ENCODE assay signal across 16 cellular contexts in the genomic region with DNA sequence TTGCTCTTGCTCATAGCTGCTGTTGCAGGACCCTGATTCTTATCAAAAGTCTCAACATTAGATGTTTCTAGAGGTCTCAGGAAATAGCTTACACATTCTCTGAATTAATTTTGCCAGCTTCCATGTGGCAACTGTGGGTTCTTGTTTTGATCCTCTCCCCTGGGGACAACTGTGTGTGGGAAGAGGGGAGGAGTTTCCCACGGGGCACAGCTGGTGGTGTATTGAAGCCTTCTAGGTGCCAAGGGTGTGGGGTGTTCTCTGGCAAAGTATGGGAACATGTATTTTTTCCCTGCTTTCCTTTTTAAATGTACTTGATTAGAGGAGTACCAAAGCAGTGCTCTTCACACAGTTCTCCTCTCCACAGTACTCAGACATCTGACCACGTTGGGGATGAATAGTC.
"Had no signal": no experiment of that assay in that cellular context is flagged by ENCODE, and none has a peak within 500 bp of the region (broad histone marks: within the 10 kb centered on the region; RNA-seq: fewer than 3 reads in every experiment).

No MANE protein-coding gene starts in this region.

- H3K27ac Mint-ChIP-seq: activated naive CD4-positive, alpha-beta T cell treated with anti-CD3 and anti-CD28 coated beads, Interleukin-2, amount 50 U/mL, for 72 hours; nephron; stimulated activated naive CD8-positive, alpha-beta T cell treated with anti-CD3 and anti-CD28 coated beads, Interleukin-15, amount 100 ng/mL, for 72 hours had no signal

- H3K27ac ChIP-seq: esophagus squamous epithelium, heart right ventricle, left lung, pancreas, thoracic aorta had no signal

- DNase-seq: activated CD4-positive, alpha-beta T cell treated with anti-CD3 and anti-CD28 coated beads, Interleukin-2, amount 50 U/mL, for 1 hour; activated CD4-positive, CD25-positive, alpha-beta regulatory T cell; activated effector memory CD4-positive, alpha-beta T cell treated with anti-CD3 and anti-CD28 coated beads, Interleukin-2, amount 50 U/mL, for 16 hours; activated T-cell treated with anti-CD3 and anti-CD28 coated beads, Interleukin-2, amount 50 U/mL, for 1 hour; esophagus squamous epithelium; foreskin melanocyte; heart right ventricle; islet precursor cell; left lung; pancreas; stimulated activated CD4-positive, alpha-beta T cell treated with anti-CD3 and anti-CD28 coated beads, Interleukin-4, amount 100 ng/mL, for 4 hours; stimulated activated naive CD8-positive, alpha-beta T cell treated with anti-CD3 and anti-CD28 coated beads, Interleukin-15, amount 100 ng/mL, for 72 hours had no signal

- H3K4me1 ChIP-seq: esophagus squamous epithelium, heart right ventricle, left lung, pancreas had no signal

- H3K4me3 Mint-ChIP-seq: nephron; stimulated activated naive CD8-positive, alpha-beta T cell treated with anti-CD3 and anti-CD28 coated beads, Interleukin-15, amount 100 ng/mL, for 72 hours had no signal

- H3K36me3 Mint-ChIP-seq: activated naive CD4-positive, alpha-beta T cell treated with anti-CD3 and anti-CD28 coated beads, Interleukin-2, amount 50 U/mL, for 72 hours had no signal

- H3K9me3 Mint-ChIP-seq: activated naive CD4-positive, alpha-beta T cell treated with anti-CD3 and anti-CD28 coated beads, Interleukin-2, amount 50 U/mL, for 72 hours; nephron; stimulated activated naive CD8-positive, alpha-beta T cell treated with anti-CD3 and anti-CD28 coated beads, Interleukin-15, amount 100 ng/mL, for 72 hours had no signal

- H3K9me3 ChIP-seq: esophagus squamous epithelium, heart right ventricle, left lung, pancreas, thoracic aorta had no signal

- H3K4me1 Mint-ChIP-seq: stimulated activated naive CD8-positive, alpha-beta T cell treated with anti-CD3 and anti-CD28 coated beads, Interleukin-15, amount 100 ng/mL, for 72 hours had no signal

- H3K4me3 ChIP-seq: dorsolateral prefrontal cortex, esophagus squamous epithelium, heart right ventricle, left lung, pancreas, thoracic aorta had no signal

- H3K36me3 ChIP-seq: esophagus squamous epithelium, left lung, pancreas, thoracic aorta had no signal

- ATAC-seq: activated naive CD4-positive, alpha-beta T cell treated with anti-CD3 and anti-CD28 coated beads, Interleukin-2, amount 50 U/mL, for 72 hours; heart right ventricle; left lung; pancreas; stimulated activated naive CD8-positive, alpha-beta T cell treated with anti-CD3 and anti-CD28 coated beads, Interleukin-15, amount 100 ng/mL, for 72 hours had no signal

- H3K27me3 ChIP-seq: esophagus squamous epithelium, heart right ventricle, pancreas had no signal

- H3K27me3 Mint-ChIP-seq: stimulated activated naive CD8-positive, alpha-beta T cell treated with anti-CD3 and anti-CD28 coated beads, Interleukin-15, amount 100 ng/mL, for 72 hours had no signal
